ENCODE assay signal across 8 cellular contexts in genomic region chr4:98995183-98996055, GRCh38.
DNase-seq lines count a peak whose midpoint lies in the region; ATAC-seq lines count a peak whose summit lies in the region.

METAP1 (plus strand) TSS chr4:98995721; CDS start chr4:98995754, 33 bp downstream.

- DNase-seq in COLO668 (lab: John Stamatoyannopoulos, UW; ENCODE audit: unreplicated experiment) (peak; percentile 98), HS-5 (ENCODE audit: low read depth) (peak; percentile 70), NK-92 (lab: John Stamatoyannopoulos, UW; ENCODE audit: unreplicated experiment) (peak; percentile 77), medulla oblongata (ENCODE audit: extremely low spot score) (peak; percentile 96)
- DNase-seq in activated CD8-positive, alpha-beta memory T cell treated with anti-CD3 and anti-CD28 coated beads for 24 hours = peak; percentile 96
- peak; percentile 92 for DNase-seq in effector CD8-positive, alpha-beta T cell (lab: John Stamatoyannopoulos, UW)
- DNase-seq in stimulated activated CD8-positive, alpha-beta memory T cell treated with anti-CD3 and anti-CD28 coated beads, Interleukin-12 subunit alpha, Interleukin-12 subunit beta, amount 100 ng/mL, for 1 hour (ENCODE audit: low read depth) = peak; percentile 92

- ATAC-seq in GM19468 (IDR thresholded peaks at IDR 0.05; ENCODE audit: extremely low read depth, unreplicated experiment) = peak; percentile 99

Comparison
In these comparisons a context has a peak if more than half of its experiments do, and no peak if none do; other contexts are left out.
1. Peak in every context shown above with its lines: DNase-seq and ATAC-seq.